Comparison of ENCODE assay signal across 1 cellular context in the genomic region with DNA sequence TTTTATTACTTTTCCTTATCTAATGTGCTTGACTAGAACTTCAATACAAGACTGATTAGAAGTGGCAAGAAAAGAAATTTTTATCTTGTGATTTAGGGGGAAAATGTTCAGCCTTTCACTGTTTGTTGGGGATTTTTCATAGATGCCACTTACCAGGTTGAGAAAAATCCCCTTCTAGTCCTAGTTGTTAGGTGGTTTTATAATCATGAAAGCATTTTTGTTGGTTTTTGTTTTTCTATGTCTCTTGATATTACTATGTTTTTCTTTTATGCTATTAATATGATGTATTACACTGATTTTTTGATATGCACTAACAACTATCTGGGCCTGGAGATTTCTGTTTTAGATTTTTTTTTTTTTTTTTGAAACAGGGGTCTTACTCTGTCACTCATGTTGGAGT.
TF ChIP-seq lines count a peak whose summit lies in the region.

No MANE protein-coding gene starts in this region.

TF ChIP-seq in GM12878, 131 proteins besides CTCF, POLR2A, EP300 and RAD21:
- TF ChIP-seq RUNX3 (IDR thresholded peaks at IDR 0.05; ENCODE audit: low read length) (peak; percentile 28; the same call in 1 of the 2 replicates), TCF7 (IDR thresholded peaks at IDR 0.05; ENCODE audit: borderline replicate concordance) (peak; percentile 54; the same call in 1 of the 2 replicates), CEBPB (IDR thresholded peaks at IDR 0.05; ENCODE audit: borderline replicate concordance in 1 of 2, low read depth in 2 of 2, low read length in 2 of 2) (no peak), BCL11A (IDR thresholded peaks at IDR 0.05; ENCODE audit: low read depth, low read length) (no peak), MTA2 (IDR thresholded peaks at IDR 0.05; ENCODE audit: low read depth) (peak; percentile 27; the same call in 1 of the 2 replicates), NBN (IDR thresholded peaks at IDR 0.05) (0 out of 2 replicates have a peak, but pooled peaks have one; percentile 40), FOS (IDR thresholded peaks at IDR 0.05; ENCODE audit: borderline replicate concordance, extremely low read depth, insufficient read length) (no peak), MXI1 (IDR thresholded peaks at IDR 0.05; ENCODE audit: low read depth, low read length) (no peak), ZNF24 (IDR thresholded peaks at IDR 0.05) (no peak), NR2C2 (IDR thresholded peaks at IDR 0.05; ENCODE audit: borderline replicate concordance, control insufficient read depth, insufficient read length, low read depth) (no peak), JUNB (IDR thresholded peaks at IDR 0.05) (peak; percentile 48; the same call in 1 of the 2 replicates), MEF2B (IDR thresholded peaks at IDR 0.05; ENCODE audit: partially characterized antibody, poor library complexity, severe bottlenecking) (no peak)
- TF ChIP-seq, protein P1, sequence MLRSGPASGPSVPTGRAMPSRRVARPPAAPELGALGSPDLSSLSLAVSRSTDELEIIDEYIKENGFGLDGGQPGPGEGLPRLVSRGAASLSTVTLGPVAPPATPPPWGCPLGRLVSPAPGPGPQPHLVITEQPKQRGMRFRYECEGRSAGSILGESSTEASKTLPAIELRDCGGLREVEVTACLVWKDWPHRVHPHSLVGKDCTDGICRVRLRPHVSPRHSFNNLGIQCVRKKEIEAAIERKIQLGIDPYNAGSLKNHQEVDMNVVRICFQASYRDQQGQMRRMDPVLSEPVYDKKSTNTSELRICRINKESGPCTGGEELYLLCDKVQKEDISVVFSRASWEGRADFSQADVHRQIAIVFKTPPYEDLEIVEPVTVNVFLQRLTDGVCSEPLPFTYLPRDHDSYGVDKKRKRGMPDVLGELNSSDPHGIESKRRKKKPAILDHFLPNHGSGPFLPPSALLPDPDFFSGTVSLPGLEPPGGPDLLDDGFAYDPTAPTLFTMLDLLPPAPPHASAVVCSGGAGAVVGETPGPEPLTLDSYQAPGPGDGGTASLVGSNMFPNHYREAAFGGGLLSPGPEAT (IDR thresholded peaks at IDR 0.05; ENCODE audit: low read depth): peak; percentile 74; the same call in 1 of the 2 replicates
- TF ChIP-seq, protein P2, sequence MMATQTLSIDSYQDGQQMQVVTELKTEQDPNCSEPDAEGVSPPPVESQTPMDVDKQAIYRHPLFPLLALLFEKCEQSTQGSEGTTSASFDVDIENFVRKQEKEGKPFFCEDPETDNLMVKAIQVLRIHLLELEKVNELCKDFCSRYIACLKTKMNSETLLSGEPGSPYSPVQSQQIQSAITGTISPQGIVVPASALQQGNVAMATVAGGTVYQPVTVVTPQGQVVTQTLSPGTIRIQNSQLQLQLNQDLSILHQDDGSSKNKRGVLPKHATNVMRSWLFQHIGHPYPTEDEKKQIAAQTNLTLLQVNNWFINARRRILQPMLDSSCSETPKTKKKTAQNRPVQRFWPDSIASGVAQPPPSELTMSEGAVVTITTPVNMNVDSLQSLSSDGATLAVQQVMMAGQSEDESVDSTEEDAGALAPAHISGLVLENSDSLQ (IDR thresholded peaks at IDR 0.05): peak; percentile 70
